9 cellular contexts compared by ENCODE assay signal in the genomic region with DNA sequence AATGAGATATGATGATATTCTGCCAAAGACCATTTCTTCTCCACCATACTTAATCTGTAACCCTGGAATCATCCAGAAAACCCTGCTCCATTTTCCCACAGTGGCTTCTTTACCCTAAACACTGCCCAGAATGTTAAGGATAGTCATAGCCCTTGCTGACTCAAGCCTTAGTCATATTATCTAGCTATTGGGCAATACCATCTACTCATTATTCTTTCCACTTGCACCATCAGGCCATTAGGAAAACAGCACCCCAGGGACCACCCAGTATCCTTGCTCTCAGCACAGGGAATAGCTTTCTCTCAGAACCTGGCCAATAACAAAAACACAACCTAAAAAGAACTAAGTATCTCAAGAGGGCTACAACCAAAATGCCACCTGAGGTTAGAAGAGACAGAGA.
A peak's percentile ranks its signal among the peaks of the same experiment; 100 is the strongest.
DNase-seq lines count a peak whose midpoint lies in the region; ATAC-seq and TF ChIP-seq lines count a peak whose summit lies in the region.
"Had no signal": no experiment of that assay in that cellular context is flagged by ENCODE, and none has a peak within 500 bp of the region (broad histone marks: within the 10 kb centered on the region; RNA-seq: fewer than 3 reads in every experiment).

No MANE protein-coding gene starts in this region.

- H3K27me3 ChIP-seq in thoracic aorta (replicated peaks; ENCODE audit: insufficient read depth), result no peaks in the 10 kb centered on the region

- peak; percentile 4 for DNase-seq in NCI-H2171 treated with DMSO at 0.1 percent for 48 hours (lab: John Stamatoyannopoulos, UW)
- no peak for DNase-seq in NCI-H2171 (lab: John Stamatoyannopoulos, UW)
- peak; percentile 21 for DNase-seq in T1000 (lab: John Stamatoyannopoulos, UW)
- peak; percentile 12 for DNase-seq in glomerular visceral epithelial cell (ENCODE audit: extremely low spot score)
- no peak for DNase-seq in thoracic aorta (ENCODE audit: low spot score)
- no peak for DNase-seq in activated CD8-positive, alpha-beta memory T cell treated with anti-CD3 and anti-CD28 coated beads, Interleukin-2, amount 50 U/mL, for 48 hours
- DNase-seq in activated CD4-positive, alpha-beta memory T cell treated with anti-CD3 and anti-CD28 coated beads for 36 hours, result no peak
- no peak for DNase-seq in middle frontal gyrus (ENCODE audit: extremely low spot score, low spot score)
- DNase-seq: activated T-cell treated with anti-CD3 and anti-CD28 coated beads, Interleukin-2, amount 50 U/mL, for 72 hours had no signal

- peak; percentile 62 for ATAC-seq in thoracic aorta (ENCODE audit: insufficient number of reproducible peaks, low FRiP score, low read depth)

- no peaks in the 10 kb centered on the region for H3K9me3 Mint-ChIP-seq in activated CD4-positive, alpha-beta memory T cell treated with anti-CD3 and anti-CD28 coated beads for 36 hours

- CTCF ChIA-PET in activated CD4-positive, alpha-beta memory T cell treated with anti-CD3 and anti-CD28 coated beads for 36 hours (lab: Charles Lee), result no interaction called here

- no peaks in the 10 kb centered on the region for H3K27me3 Mint-ChIP-seq in activated CD4-positive, alpha-beta memory T cell treated with anti-CD3 and anti-CD28 coated beads for 36 hours

- H3K4me3 ChIP-seq in thoracic aorta, result no peak overlapping the region

- POLR2A ChIA-PET in activated CD4-positive, alpha-beta memory T cell treated with anti-CD3 and anti-CD28 coated beads for 36 hours (lab: Charles Lee), result interaction anchor here (0.6 kb wide), 1 partner anchor 21 kb away, joined by 3 read pairs; no protein-coding TSS in a partner anchor

- H3K4me1 Mint-ChIP-seq in activated CD4-positive, alpha-beta memory T cell treated with anti-CD3 and anti-CD28 coated beads for 36 hours (ENCODE audit: low read depth), result no peaks in the 10 kb centered on the region

- H3K9me3 ChIP-seq in thoracic aorta, result no peaks in the 10 kb centered on the region

- H3K4me1 ChIP-seq in thoracic aorta (ENCODE audit: control insufficient read depth in 1 of 2, low read depth in 2 of 2), result no peaks in the 10 kb centered on the region

- no peak for TF ChIP-seq CTCF in thoracic aorta (IDR thresholded peaks at IDR 0.05)

- H3K27ac ChIP-seq in thoracic aorta, result no peak overlapping the region

- intact Hi-C loops in activated CD4-positive, alpha-beta memory T cell treated with anti-CD3 and anti-CD28 coated beads for 36 hours (cut with micrococcal nuclease), result loop anchor here (1.0 kb wide), 1 partner anchor 28 kb away; no protein-coding TSS in a partner anchor

- no peaks in the 10 kb centered on the region for H3K36me3 ChIP-seq in thoracic aorta

- H3K27ac Mint-ChIP-seq in activated CD4-positive, alpha-beta memory T cell treated with anti-CD3 and anti-CD28 coated beads for 36 hours, result no peak overlapping the region
- H3K27ac Mint-ChIP-seq: activated T-cell treated with anti-CD3 and anti-CD28 coated beads, Interleukin-2, amount 50 U/mL, for 72 hours had no signal

- H3K4me3 Mint-ChIP-seq in activated CD4-positive, alpha-beta memory T cell treated with anti-CD3 and anti-CD28 coated beads for 36 hours, result no peak overlapping the region
- H3K4me3 Mint-ChIP-seq: activated T-cell treated with anti-CD3 and anti-CD28 coated beads, Interleukin-2, amount 50 U/mL, for 72 hours had no signal

- H3K36me3 Mint-ChIP-seq in activated CD4-positive, alpha-beta memory T cell treated with anti-CD3 and anti-CD28 coated beads for 36 hours, result no peaks in the 10 kb centered on the region

Comparison
In these comparisons a context has a peak if more than half of its experiments do, and no peak if none do; other contexts are left out.
1. DNase-seq: peak in NCI-H2171 treated with DMSO at 0.1 percent for 48 hours (single experiment), T1000 (single experiment) and glomerular visceral epithelial cell (single experiment); none in NCI-H2171 (single experiment), thoracic aorta (single experiment), activated CD8-positive, alpha-beta memory T cell treated with anti-CD3 and anti-CD28 coated beads, Interleukin-2, amount 50 U/mL, for 48 hours (single experiment), activated CD4-positive, alpha-beta memory T cell treated with anti-CD3 and anti-CD28 coated beads for 36 hours (single experiment) and middle frontal gyrus (single experiment).